8 cellular contexts compared by ENCODE assay signal in the genomic region with DNA sequence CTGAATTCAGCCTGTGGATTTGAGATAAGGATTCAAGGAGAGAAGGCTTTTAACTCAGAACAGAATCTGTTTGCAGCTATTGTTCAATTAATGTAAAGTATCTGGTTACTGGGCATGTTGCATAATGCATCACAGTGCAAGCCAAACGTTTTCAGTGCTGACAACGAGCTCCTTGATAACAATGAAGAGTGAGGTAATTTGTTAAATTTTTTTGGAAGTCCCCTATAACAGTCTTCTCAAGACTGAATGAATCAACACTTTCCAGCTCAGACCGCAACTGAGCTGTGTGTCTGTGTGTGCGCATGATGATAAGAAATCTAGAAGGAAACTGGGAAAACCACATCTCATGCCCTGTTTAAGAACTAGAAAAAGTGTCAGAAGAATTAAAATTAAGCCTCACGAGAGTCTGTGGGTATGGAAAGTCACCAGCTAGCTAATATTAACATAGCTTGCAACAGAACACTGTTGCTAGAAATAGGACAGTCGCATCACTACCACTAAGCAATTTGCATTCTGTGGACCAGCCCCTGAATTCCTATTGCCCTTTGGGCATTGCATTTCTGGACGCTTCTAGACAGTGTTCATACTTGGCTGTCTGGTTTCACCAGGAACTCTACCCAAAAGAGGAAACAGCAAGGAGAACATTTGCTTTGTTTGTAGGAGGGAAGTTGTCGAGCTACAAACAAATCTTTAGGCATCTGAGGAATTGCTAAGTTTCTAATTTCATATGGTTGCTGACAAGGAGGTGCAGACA.
DNase-seq lines count a peak whose midpoint lies in the region; ATAC-seq lines count a peak whose summit lies in the region.

No MANE protein-coding gene starts in this region.

- H3K9me3 Mint-ChIP-seq in activated naive CD8-positive, alpha-beta T cell treated with anti-CD3 and anti-CD28 coated beads, Interleukin-2, amount 50 U/mL, for 24 hours: no peaks in the 10 kb centered on the region
- no peaks in the 10 kb centered on the region for H3K9me3 Mint-ChIP-seq in stimulated activated memory B cell treated with anti-CD40 and anti-IgM and Interleukin-4, amounts not matched to agents 10 μg/mL and 1 μg/mL and 100 μg/mL, for 72 hours

- H3K4me3 Mint-ChIP-seq in activated naive CD8-positive, alpha-beta T cell treated with anti-CD3 and anti-CD28 coated beads, Interleukin-2, amount 50 U/mL, for 24 hours: peak overlapping the region; percentile 31
- peak overlapping the region; percentile 33 for H3K4me3 Mint-ChIP-seq in stimulated activated memory B cell treated with anti-CD40 and anti-IgM and Interleukin-4, amounts not matched to agents 10 μg/mL and 1 μg/mL and 100 μg/mL, for 72 hours

- H3K27ac ChIP-seq in BLaER1: peak overlapping the region; percentile 65

- peak overlapping the region; percentile 46 for H3K27ac Mint-ChIP-seq in activated naive CD8-positive, alpha-beta T cell treated with anti-CD3 and anti-CD28 coated beads, Interleukin-2, amount 50 U/mL, for 24 hours
- H3K27ac Mint-ChIP-seq in stimulated activated memory B cell treated with anti-CD40 and anti-IgM and Interleukin-4, amounts not matched to agents 10 μg/mL and 1 μg/mL and 100 μg/mL, for 72 hours: peak overlapping the region; percentile 50

- ATAC-seq in GM19328 (IDR thresholded peaks at IDR 0.05; ENCODE audit: unreplicated experiment): peak; percentile 59
- peak; percentile 77 for ATAC-seq in HG03432 (IDR thresholded peaks at IDR 0.05; ENCODE audit: unreplicated experiment)
- peak; percentile 97 for ATAC-seq in activated naive CD8-positive, alpha-beta T cell treated with anti-CD3 and anti-CD28 coated beads, Interleukin-2, amount 50 U/mL, for 24 hours
- ATAC-seq in stimulated activated memory B cell treated with anti-CD40 and anti-IgM and Interleukin-4, amounts not matched to agents 10 μg/mL and 1 μg/mL and 100 μg/mL, for 72 hours: peak; percentile 90

- peaks cover 32% of the 10 kb centered on the region for H3K27me3 Mint-ChIP-seq in activated naive CD8-positive, alpha-beta T cell treated with anti-CD3 and anti-CD28 coated beads, Interleukin-2, amount 50 U/mL, for 24 hours
- peaks cover 17% of the 10 kb centered on the region for H3K27me3 Mint-ChIP-seq in stimulated activated memory B cell treated with anti-CD40 and anti-IgM and Interleukin-4, amounts not matched to agents 10 μg/mL and 1 μg/mL and 100 μg/mL, for 72 hours

- H3K4me1 ChIP-seq in BLaER1: peaks cover 47% of the 10 kb centered on the region

- no peaks in the 10 kb centered on the region for H3K36me3 ChIP-seq in BLaER1

- H3K36me3 Mint-ChIP-seq in activated naive CD8-positive, alpha-beta T cell treated with anti-CD3 and anti-CD28 coated beads, Interleukin-2, amount 50 U/mL, for 24 hours (ENCODE audit: low read depth): no peaks in the 10 kb centered on the region
- H3K36me3 Mint-ChIP-seq in stimulated activated memory B cell treated with anti-CD40 and anti-IgM and Interleukin-4, amounts not matched to agents 10 μg/mL and 1 μg/mL and 100 μg/mL, for 72 hours: no peaks in the 10 kb centered on the region

- no peaks in the 10 kb centered on the region for H3K27me3 ChIP-seq in BLaER1

- H3K9me3 ChIP-seq in BLaER1: no peaks in the 10 kb centered on the region

- peak overlapping the region; percentile 57 for H3K4me3 ChIP-seq in BLaER1

- DNase-seq in OCI-M2 (lab: John Stamatoyannopoulos, UW; ENCODE audit: unreplicated experiment) (peak; percentile 90), left kidney (ENCODE audit: low read depth, low spot score) (peak; percentile 45), retina (no peak)
- peak; percentile 35 for DNase-seq in activated naive CD8-positive, alpha-beta T cell treated with anti-CD3 and anti-CD28 coated beads, Interleukin-2, amount 50 U/mL, for 24 hours

- peaks cover 43% of the 10 kb centered on the region for H3K4me1 Mint-ChIP-seq in activated naive CD8-positive, alpha-beta T cell treated with anti-CD3 and anti-CD28 coated beads, Interleukin-2, amount 50 U/mL, for 24 hours
- peaks cover 18% of the 10 kb centered on the region for H3K4me1 Mint-ChIP-seq in stimulated activated memory B cell treated with anti-CD40 and anti-IgM and Interleukin-4, amounts not matched to agents 10 μg/mL and 1 μg/mL and 100 μg/mL, for 72 hours

- peak overlapping the region; percentile 75 for H3K4me2 ChIP-seq in BLaER1

- no peaks in the 10 kb centered on the region for H4K20me1 ChIP-seq in BLaER1

- H3K9ac ChIP-seq in BLaER1: peak overlapping the region; percentile 70; the same call in 1 of the 2 replicates
